In the genomic region with DNA sequence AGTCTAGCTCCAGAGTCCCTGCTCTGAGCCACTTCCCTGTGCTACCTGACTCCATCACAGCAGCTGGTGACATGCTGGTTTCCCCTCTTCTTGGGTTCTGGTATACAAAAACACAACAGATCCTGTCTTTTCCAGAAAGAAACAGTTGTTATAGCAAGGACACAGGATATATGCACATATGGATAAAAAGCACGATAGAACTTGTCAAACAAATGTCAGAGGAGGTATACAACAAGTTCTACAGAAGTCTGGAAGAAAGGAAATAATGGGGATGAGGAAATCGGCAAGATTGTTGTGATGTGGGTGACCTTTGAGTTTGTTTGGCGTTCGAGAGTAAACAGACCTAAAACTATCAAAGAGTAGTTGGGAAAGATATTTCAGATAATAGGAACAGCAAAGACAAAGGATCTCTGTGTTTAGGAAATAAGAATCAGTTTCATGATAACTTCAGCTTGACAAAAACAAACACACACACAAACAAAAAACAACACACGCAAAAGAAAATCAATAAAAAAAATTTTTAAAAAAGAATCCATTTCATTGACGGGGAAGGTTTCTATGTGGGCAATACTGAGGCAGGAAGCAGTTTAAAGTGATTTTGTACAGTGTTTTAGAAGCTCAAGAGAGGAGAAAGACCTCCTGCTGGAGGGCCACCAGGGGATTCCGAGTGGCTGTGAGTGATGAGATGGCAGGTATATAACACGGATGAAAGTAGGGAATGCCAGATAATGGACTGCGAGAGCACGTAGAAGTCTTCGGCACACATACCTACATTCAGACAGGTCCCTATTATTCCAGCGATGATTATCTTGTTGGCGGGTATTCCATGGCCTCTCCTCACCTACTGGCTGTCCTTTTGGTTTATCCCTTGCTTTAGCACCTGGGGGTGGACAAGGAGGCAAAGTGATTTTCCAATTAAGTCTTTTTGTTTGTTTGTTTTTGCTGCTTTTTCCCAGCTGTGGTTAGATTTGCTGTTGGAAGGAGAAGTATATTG, we compare ENCODE assay signal across 1 cellular context.
A peak's percentile ranks its signal among the peaks of the same experiment; 100 is the strongest.
TF ChIP-seq lines count a peak whose summit lies in the region.

No MANE protein-coding gene starts in this region.

TF ChIP-seq in HepG2, 621 proteins besides CTCF, POLR2A, EP300 and RAD21 (continued from another document and continues in another):
- TF ChIP-seq NCOA1 (CRISPR knock-in tag; IDR thresholded peaks at IDR 0.05) (no peak; the same call in 1 of the 2 replicates), ZNF547 (CRISPR knock-in tag; IDR thresholded peaks at IDR 0.05) (no peak), SOX6 (IDR thresholded peaks at IDR 0.05) (no peak), SOX6 (CRISPR knock-in tag; IDR thresholded peaks at IDR 0.05) (peak; percentile 99), ZBTB42 (CRISPR knock-in tag; IDR thresholded peaks at IDR 0.05) (no peak), ZNF550 (CRISPR knock-in tag; IDR thresholded peaks at IDR 0.05; ENCODE audit: borderline replicate concordance) (no peak), NCOA2 (CRISPR knock-in tag; IDR thresholded peaks at IDR 0.05) (peak; percentile 100), HMG20B (CRISPR knock-in tag; conservative IDR thresholded peaks at IDR 0.05) (peak; percentile 74; the same call in 1 of the 2 replicates), ZNF430 (CRISPR knock-in tag; IDR thresholded peaks at IDR 0.05) (peak; percentile 79), PLRG1 (conservative IDR thresholded peaks at IDR 0.05) (no peak), MAF1 (CRISPR knock-in tag; IDR thresholded peaks at IDR 0.05; ENCODE audit: borderline replicate concordance) (no peak), DMAP1 (CRISPR knock-in tag; IDR thresholded peaks at IDR 0.05) (no peak), SIX4 (CRISPR knock-in tag; IDR thresholded peaks at IDR 0.05) (0 out of 2 replicates have a peak, but pooled peaks have one; percentile 63), ZNF572 (CRISPR knock-in tag; IDR thresholded peaks at IDR 0.05) (no peak), RAD51 (IDR thresholded peaks at IDR 0.05; ENCODE audit: borderline replicate concordance) (no peak), MZF1 (CRISPR knock-in tag; IDR thresholded peaks at IDR 0.05; ENCODE audit: borderline replicate concordance) (no peak), SALL1 (CRISPR knock-in tag; IDR thresholded peaks at IDR 0.05) (peak; percentile 76), ZNF44 (CRISPR knock-in tag; IDR thresholded peaks at IDR 0.05) (no peak), ZFY (CRISPR knock-in tag; IDR thresholded peaks at IDR 0.05) (no peak), ZNF674 (CRISPR knock-in tag; IDR thresholded peaks at IDR 0.05; ENCODE audit: low read depth) (no peak), ZNF24 (IDR thresholded peaks at IDR 0.05) (peak; percentile 87; the same call in 1 of the 2 replicates), MBNL3 (CRISPR knock-in tag; conservative IDR thresholded peaks at IDR 0.05) (no peak), ZNF879 (CRISPR knock-in tag; IDR thresholded peaks at IDR 0.05) (no peak), HDAC6 (IDR thresholded peaks at IDR 0.05; ENCODE audit: low read depth, low read length) (no peak), ARHGAP35 (CRISPR knock-in tag; IDR thresholded peaks at IDR 0.05; ENCODE audit: borderline replicate concordance) (no peak), ATRX (CRISPR knock-in tag; IDR thresholded peaks at IDR 0.05; ENCODE audit: borderline replicate concordance) (no peak), ZNF766 (CRISPR knock-in tag; IDR thresholded peaks at IDR 0.05; ENCODE audit: borderline replicate concordance) (peak; percentile 10; the same call in 1 of the 2 replicates), CAMTA2 (CRISPR knock-in tag; IDR thresholded peaks at IDR 0.05; ENCODE audit: borderline replicate concordance) (no peak), BRD4 (CRISPR knock-in tag; IDR thresholded peaks at IDR 0.05) (peak; percentile 89), ZNF629 (CRISPR knock-in tag; conservative IDR thresholded peaks at IDR 0.05) (peak; percentile 91), NR2C2 (CRISPR knock-in tag; IDR thresholded peaks at IDR 0.05; ENCODE audit: borderline replicate concordance) (peak; percentile 57; the same call in 1 of the 2 replicates), MAZ (IDR thresholded peaks at IDR 0.05; ENCODE audit: borderline replicate concordance, low read depth, low read length) (no peak), MAZ (CRISPR knock-in tag; IDR thresholded peaks at IDR 0.05; ENCODE audit: low read depth) (no peak), ZNF329 (CRISPR knock-in tag; IDR thresholded peaks at IDR 0.05; ENCODE audit: low read depth) (no peak), MBD4 (IDR thresholded peaks at IDR 0.05; ENCODE audit: borderline replicate concordance, low read length) (peak; percentile 98), NFE2 (CRISPR knock-in tag; IDR thresholded peaks at IDR 0.05) (no peak), ZNF263 (CRISPR knock-in tag; IDR thresholded peaks at IDR 0.05) (no peak), RNF2 (conservative IDR thresholded peaks at IDR 0.05; ENCODE audit: low read depth) (no peak), ZNF644 (CRISPR knock-in tag; IDR thresholded peaks at IDR 0.05; ENCODE audit: low read depth) (peak; percentile 44), NR2F2 (IDR thresholded peaks at IDR 0.05; ENCODE audit: borderline replicate concordance, low read depth) (peak; percentile 98), ZNF160 (CRISPR knock-in tag; IDR thresholded peaks at IDR 0.05) (no peak), GABPA (IDR thresholded peaks at IDR 0.05; ENCODE audit: low read depth, low read length) (no peak), GABPA (CRISPR knock-in tag; IDR thresholded peaks at IDR 0.05; ENCODE audit: low read depth) (no peak), ZNF788 (CRISPR knock-in tag; IDR thresholded peaks at IDR 0.05; ENCODE audit: borderline replicate concordance) (peak; percentile 32; the same call in 1 of the 2 replicates)
- TF ChIP-seq, protein P1, sequence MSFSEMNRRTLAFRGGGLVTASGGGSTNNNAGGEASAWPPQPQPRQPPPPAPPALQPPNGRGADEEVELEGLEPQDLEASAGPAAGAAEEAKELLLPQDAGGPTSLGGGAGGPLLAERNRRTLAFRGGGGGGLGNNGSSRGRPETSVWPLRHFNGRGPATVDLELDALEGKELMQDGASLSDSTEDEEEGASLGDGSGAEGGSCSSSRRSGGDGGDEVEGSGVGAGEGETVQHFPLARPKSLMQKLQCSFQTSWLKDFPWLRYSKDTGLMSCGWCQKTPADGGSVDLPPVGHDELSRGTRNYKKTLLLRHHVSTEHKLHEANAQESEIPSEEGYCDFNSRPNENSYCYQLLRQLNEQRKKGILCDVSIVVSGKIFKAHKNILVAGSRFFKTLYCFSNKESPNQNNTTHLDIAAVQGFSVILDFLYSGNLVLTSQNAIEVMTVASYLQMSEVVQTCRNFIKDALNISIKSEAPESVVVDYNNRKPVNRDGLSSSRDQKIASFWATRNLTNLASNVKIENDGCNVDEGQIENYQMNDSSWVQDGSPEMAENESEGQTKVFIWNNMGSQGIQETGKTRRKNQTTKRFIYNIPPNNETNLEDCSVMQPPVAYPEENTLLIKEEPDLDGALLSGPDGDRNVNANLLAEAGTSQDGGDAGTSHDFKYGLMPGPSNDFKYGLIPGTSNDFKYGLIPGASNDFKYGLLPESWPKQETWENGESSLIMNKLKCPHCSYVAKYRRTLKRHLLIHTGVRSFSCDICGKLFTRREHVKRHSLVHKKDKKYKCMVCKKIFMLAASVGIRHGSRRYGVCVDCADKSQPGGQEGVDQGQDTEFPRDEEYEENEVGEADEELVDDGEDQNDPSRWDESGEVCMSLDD (CRISPR knock-in tag; IDR thresholded peaks at IDR 0.05; ENCODE audit: borderline replicate concordance): no peak
- TF ChIP-seq, protein P2, sequence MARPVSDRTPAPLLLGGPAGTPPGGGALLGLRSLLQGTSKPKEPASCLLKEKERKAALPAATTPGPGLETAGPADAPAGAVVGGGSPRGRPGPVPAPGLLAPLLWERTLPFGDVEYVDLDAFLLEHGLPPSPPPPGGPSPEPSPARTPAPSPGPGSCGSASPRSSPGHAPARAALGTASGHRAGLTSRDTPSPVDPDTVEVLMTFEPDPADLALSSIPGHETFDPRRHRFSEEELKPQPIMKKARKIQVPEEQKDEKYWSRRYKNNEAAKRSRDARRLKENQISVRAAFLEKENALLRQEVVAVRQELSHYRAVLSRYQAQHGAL (CRISPR knock-in tag; IDR thresholded peaks at IDR 0.05; ENCODE audit: not compliant biosample characterization): no peak
- TF ChIP-seq, protein P3, sequence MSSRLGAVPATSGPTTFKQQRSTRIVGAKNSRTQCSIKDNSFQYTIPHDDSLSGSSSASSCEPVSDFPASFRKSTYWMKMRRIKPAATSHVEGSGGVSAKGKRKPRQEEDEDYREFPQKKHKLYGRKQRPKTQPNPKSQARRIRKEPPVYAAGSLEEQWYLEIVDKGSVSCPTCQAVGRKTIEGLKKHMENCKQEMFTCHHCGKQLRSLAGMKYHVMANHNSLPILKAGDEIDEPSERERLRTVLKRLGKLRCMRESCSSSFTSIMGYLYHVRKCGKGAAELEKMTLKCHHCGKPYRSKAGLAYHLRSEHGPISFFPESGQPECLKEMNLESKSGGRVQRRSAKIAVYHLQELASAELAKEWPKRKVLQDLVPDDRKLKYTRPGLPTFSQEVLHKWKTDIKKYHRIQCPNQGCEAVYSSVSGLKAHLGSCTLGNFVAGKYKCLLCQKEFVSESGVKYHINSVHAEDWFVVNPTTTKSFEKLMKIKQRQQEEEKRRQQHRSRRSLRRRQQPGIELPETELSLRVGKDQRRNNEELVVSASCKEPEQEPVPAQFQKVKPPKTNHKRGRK (CRISPR knock-in tag; IDR thresholded peaks at IDR 0.05): no peak
- TF ChIP-seq, protein P4, sequence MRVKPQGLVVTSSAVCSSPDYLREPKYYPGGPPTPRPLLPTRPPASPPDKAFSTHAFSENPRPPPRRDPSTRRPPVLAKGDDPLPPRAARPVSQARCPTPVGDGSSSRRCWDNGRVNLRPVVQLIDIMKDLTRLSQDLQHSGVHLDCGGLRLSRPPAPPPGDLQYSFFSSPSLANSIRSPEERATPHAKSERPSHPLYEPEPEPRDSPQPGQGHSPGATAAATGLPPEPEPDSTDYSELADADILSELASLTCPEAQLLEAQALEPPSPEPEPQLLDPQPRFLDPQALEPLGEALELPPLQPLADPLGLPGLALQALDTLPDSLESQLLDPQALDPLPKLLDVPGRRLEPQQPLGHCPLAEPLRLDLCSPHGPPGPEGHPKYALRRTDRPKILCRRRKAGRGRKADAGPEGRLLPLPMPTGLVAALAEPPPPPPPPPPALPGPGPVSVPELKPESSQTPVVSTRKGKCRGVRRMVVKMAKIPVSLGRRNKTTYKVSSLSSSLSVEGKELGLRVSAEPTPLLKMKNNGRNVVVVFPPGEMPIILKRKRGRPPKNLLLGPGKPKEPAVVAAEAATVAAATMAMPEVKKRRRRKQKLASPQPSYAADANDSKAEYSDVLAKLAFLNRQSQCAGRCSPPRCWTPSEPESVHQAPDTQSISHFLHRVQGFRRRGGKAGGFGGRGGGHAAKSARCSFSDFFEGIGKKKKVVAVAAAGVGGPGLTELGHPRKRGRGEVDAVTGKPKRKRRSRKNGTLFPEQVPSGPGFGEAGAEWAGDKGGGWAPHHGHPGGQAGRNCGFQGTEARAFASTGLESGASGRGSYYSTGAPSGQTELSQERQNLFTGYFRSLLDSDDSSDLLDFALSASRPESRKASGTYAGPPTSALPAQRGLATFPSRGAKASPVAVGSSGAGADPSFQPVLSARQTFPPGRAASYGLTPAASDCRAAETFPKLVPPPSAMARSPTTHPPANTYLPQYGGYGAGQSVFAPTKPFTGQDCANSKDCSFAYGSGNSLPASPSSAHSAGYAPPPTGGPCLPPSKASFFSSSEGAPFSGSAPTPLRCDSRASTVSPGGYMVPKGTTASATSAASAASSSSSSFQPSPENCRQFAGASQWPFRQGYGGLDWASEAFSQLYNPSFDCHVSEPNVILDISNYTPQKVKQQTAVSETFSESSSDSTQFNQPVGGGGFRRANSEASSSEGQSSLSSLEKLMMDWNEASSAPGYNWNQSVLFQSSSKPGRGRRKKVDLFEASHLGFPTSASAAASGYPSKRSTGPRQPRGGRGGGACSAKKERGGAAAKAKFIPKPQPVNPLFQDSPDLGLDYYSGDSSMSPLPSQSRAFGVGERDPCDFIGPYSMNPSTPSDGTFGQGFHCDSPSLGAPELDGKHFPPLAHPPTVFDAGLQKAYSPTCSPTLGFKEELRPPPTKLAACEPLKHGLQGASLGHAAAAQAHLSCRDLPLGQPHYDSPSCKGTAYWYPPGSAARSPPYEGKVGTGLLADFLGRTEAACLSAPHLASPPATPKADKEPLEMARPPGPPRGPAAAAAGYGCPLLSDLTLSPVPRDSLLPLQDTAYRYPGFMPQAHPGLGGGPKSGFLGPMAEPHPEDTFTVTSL (CRISPR knock-in tag; IDR thresholded peaks at IDR 0.05; ENCODE audit: borderline replicate concordance): peak; percentile 97; the same call in 1 of the 2 replicates
- TF ChIP-seq, protein P5, sequence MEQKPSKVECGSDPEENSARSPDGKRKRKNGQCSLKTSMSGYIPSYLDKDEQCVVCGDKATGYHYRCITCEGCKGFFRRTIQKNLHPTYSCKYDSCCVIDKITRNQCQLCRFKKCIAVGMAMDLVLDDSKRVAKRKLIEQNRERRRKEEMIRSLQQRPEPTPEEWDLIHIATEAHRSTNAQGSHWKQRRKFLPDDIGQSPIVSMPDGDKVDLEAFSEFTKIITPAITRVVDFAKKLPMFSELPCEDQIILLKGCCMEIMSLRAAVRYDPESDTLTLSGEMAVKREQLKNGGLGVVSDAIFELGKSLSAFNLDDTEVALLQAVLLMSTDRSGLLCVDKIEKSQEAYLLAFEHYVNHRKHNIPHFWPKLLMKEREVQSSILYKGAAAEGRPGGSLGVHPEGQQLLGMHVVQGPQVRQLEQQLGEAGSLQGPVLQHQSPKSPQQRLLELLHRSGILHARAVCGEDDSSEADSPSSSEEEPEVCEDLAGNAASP (CRISPR knock-in tag; IDR thresholded peaks at IDR 0.05; ENCODE audit: borderline replicate concordance): peak; percentile 81
- TF ChIP-seq, protein P6, sequence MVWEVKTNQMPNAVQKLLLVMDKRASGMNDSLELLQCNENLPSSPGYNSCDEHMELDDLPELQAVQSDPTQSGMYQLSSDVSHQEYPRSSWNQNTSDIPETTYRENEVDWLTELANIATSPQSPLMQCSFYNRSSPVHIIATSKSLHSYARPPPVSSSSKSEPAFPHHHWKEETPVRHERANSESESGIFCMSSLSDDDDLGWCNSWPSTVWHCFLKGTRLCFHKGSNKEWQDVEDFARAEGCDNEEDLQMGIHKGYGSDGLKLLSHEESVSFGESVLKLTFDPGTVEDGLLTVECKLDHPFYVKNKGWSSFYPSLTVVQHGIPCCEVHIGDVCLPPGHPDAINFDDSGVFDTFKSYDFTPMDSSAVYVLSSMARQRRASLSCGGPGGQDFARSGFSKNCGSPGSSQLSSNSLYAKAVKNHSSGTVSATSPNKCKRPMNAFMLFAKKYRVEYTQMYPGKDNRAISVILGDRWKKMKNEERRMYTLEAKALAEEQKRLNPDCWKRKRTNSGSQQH (CRISPR knock-in tag; IDR thresholded peaks at IDR 0.05; ENCODE audit: low read depth): no peak
- TF ChIP-seq, protein P7, sequence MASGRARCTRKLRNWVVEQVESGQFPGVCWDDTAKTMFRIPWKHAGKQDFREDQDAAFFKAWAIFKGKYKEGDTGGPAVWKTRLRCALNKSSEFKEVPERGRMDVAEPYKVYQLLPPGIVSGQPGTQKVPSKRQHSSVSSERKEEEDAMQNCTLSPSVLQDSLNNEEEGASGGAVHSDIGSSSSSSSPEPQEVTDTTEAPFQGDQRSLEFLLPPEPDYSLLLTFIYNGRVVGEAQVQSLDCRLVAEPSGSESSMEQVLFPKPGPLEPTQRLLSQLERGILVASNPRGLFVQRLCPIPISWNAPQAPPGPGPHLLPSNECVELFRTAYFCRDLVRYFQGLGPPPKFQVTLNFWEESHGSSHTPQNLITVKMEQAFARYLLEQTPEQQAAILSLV (CRISPR knock-in tag; IDR thresholded peaks at IDR 0.05; ENCODE audit: borderline replicate concordance): no peak
- TF ChIP-seq, protein P8, sequence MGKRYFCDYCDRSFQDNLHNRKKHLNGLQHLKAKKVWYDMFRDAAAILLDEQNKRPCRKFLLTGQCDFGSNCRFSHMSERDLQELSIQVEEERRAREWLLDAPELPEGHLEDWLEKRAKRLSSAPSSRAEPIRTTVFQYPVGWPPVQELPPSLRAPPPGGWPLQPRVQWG (CRISPR knock-in tag; IDR thresholded peaks at IDR 0.05; ENCODE audit: borderline replicate concordance, low read depth): no peak
